14 cellular contexts compared by ENCODE assay signal in genomic region chr7:114942443-114943175, GRCh38. TPM values are rescaled to one million over a fixed set of nuclear protein-coding genes. Genes with fewer than 3 reads are reported as not detected.
A peak's percentile ranks its signal among the peaks of the same experiment; 100 is the strongest.
DNase-seq lines count a peak whose midpoint lies in the region; ATAC-seq and FAIRE-seq lines count a peak whose summit lies in the region.
"Had no signal": no experiment of that assay in that cellular context is flagged by ENCODE, and none has a peak within 500 bp of the region (broad histone marks: within the 10 kb centered on the region; RNA-seq: fewer than 3 reads in every experiment).

No MANE protein-coding gene starts in this region.

- H3K9me3 Mint-ChIP-seq in IgD-negative memory B cell: no peaks in the 10 kb centered on the region

- H3K36me3 Mint-ChIP-seq in IgD-negative memory B cell: peaks cover 5% of the 10 kb centered on the region

- peaks cover 31 to 54% (median 41%) of the 10 kb centered on the region in 3 donors for H3K4me1 Mint-ChIP-seq in IgD-negative memory B cell

- DNase-seq in NCI-H748 (lab: John Stamatoyannopoulos, UW; ENCODE audit: unreplicated experiment) (no peak), NCI-H1436 (lab: John Stamatoyannopoulos, UW) (no peak), inferior parietal cortex (ENCODE audit: extremely low spot score) (no peak), foreskin melanocyte (no peak)
- DNase-seq: activated CD4-positive, alpha-beta T cell treated with anti-CD3 and anti-CD28 coated beads for 48 hours; head of caudate nucleus; psoas muscle; Right ventricle myocardium superior; transverse colon had no signal

- H3K4me3 Mint-ChIP-seq in IgD-negative memory B cell: peak overlapping the region; percentile 7 to 84 (median 52)

- no peaks in the 10 kb centered on the region for H3K27me3 Mint-ChIP-seq in IgD-negative memory B cell

- H3K27ac Mint-ChIP-seq in IgD-negative memory B cell: peak overlapping the region; percentile 14 to 54 (median 27)

- peak; percentile 76 for ATAC-seq in GM18868 (IDR thresholded peaks at IDR 0.05; ENCODE audit: unreplicated experiment)
- ATAC-seq in HG02759 (IDR thresholded peaks at IDR 0.05; ENCODE audit: unreplicated experiment): peak; percentile 59
- ATAC-seq: psoas muscle had no signal

- FAIRE-seq in A204.1 (lab: Jason Lieb, UNC): peak; percentile 48
- FAIRE-seq: G401.6 had no signal

RNA-seq across cellular contexts. Expression of gene MDFIC, which starts 20.7 kb away (rescaled TPM):
- polyA plus RNA-seq in IgD-negative memory B cell: 55.1 TPM
